ENCODE assay signal across 18 cellular contexts in the genomic region with DNA sequence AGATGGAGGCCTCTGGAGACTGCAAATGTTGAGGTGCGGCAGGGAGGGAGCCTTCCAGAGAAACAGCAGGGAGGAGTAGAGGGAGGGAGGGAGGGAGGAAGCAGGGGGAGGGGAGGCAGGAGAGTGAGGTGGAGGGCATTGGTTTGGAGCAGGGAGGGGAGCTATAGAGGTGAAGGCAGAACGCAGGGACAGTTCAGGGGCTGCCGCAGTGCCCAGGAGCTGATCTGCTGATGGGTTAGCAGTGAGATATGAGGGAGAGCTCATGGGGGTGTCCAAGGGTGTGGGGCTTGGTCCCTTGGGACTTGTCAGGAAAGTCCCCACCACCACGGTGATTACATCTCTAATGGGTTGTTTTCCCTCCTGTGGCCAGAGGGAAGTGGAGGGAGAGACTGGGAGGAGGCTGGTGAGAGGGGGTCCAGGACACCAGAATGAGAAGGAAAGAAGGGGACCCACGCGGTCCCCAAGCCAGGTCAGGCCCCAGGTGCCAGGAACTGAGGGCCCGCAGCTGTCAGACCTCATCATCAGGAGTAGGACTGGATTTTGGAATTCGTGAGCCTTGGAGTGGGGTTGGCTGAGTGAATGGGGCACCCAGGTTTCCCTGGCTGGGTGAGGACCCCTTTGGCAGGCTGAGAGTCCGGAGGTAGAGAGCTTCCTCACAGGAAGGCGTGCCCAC. TPM values are rescaled to one million over a fixed set of nuclear protein-coding genes. Genes with fewer than 3 reads are reported as not detected.
DNase-seq lines count a peak whose midpoint lies in the region; ATAC-seq and TF ChIP-seq lines count a peak whose summit lies in the region.
"Had no signal": no experiment of that assay in that cellular context is flagged by ENCODE, and none has a peak within 500 bp of the region (broad histone marks: within the 10 kb centered on the region; RNA-seq: fewer than 3 reads in every experiment).

No MANE protein-coding gene starts in this region.

- H4K91ac ChIP-seq in neuronal stem cell (ENCODE audit: low read depth, low read length, poor library complexity), result no peak overlapping the region

- POLR2A ChIA-PET in HEK293 (lab: Yijun Ruan, JAX), result no interaction called here

- no peaks in the 10 kb centered on the region for H3K79me1 ChIP-seq in neuronal stem cell (ENCODE audit: low read depth, low read length)

- no peak overlapping the region for H2BK15ac ChIP-seq in neuronal stem cell (ENCODE audit: low read length)

- no peak overlapping the region for H3K9ac ChIP-seq in BLaER1
- H3K9ac ChIP-seq in neuronal stem cell (ENCODE audit: low read depth, low read length, poor library complexity), result no peak overlapping the region

- H3K23ac ChIP-seq in neuronal stem cell (ENCODE audit: low read depth, low read length, poor library complexity), result no peak overlapping the region

- no peak overlapping the region for H2BK5ac ChIP-seq in neuronal stem cell (ENCODE audit: low read length)

- H3K9me3 ChIP-seq in BLaER1 (no peaks in the 10 kb centered on the region), HEK293 (ENCODE audit: control insufficient read depth, insufficient read depth, low read depth, low read length) (no peaks in the 10 kb centered on the region), neuronal stem cell (replicated peaks in 1 of 2; ENCODE audit: control insufficient read depth in 2 of 2, insufficient read depth in 1 of 2, low read depth in 1 of 2, low read length in 2 of 2) (no peaks in the 10 kb centered on the region)
- H3K9me3 ChIP-seq: right atrium auricular region, tibial artery had no signal

- peak overlapping the region; percentile 91 for H3K18ac ChIP-seq in neuronal stem cell (ENCODE audit: low read length)

- TF ChIP-seq CTCF in HEK293 (tag by site-specific recombination; IDR thresholded peaks at IDR 0.05), result no peak

- H3K27ac ChIP-seq in BLaER1 (no peak overlapping the region), HEK293 (ENCODE audit: extremely low read depth, low read depth, low read length) (no peak overlapping the region), neuronal stem cell (replicated peaks; ENCODE audit: low read length) (no peak overlapping the region)
- H3K27ac ChIP-seq: tibial artery had no signal

- peak overlapping the region; percentile 56 for H3K4me2 ChIP-seq in BLaER1
- H3K4me2 ChIP-seq in neuronal stem cell (ENCODE audit: insufficient read depth, low read length, poor library complexity, severe bottlenecking), result peak overlapping the region; percentile 12

- peaks cover 39% of the 10 kb centered on the region for H3K4me1 ChIP-seq in BLaER1
- no peaks in the 10 kb centered on the region for H3K4me1 ChIP-seq in HEK293 (ENCODE audit: control insufficient read depth, insufficient read depth, low read length)
- H3K4me1 ChIP-seq in neuronal stem cell (ENCODE audit: control insufficient read depth in 2 of 2, insufficient read depth in 1 of 2, low read depth in 1 of 2, low read length in 2 of 2), result peaks cover 39 to 41% of the 10 kb centered on the region in 2 donors
- H3K4me1 ChIP-seq: tibial artery had no signal

- no peak for ATAC-seq in HG02981 (IDR thresholded peaks at IDR 0.05; ENCODE audit: unreplicated experiment)
- no peak for ATAC-seq in GM21825 (IDR thresholded peaks at IDR 0.05; ENCODE audit: unreplicated experiment)
- ATAC-seq: left colon, Right ventricle myocardium inferior had no signal

- H2AK5ac ChIP-seq in neuronal stem cell (ENCODE audit: low read depth, low read length), result peak overlapping the region; percentile 77

- H3K36me3 ChIP-seq in BLaER1 (no peaks in the 10 kb centered on the region), HEK293 (ENCODE audit: control insufficient read depth in 2 of 2, insufficient read depth in 1 of 2, low read length in 2 of 2) (no peaks in the 10 kb centered on the region), neuronal stem cell (replicated peaks in 1 of 2; ENCODE audit: control insufficient read depth in 2 of 2, insufficient read depth in 2 of 2, low read length in 2 of 2) (peaks cover 0 to 2% of the 10 kb centered on the region in 2 donors)
- H3K36me3 ChIP-seq: right atrium auricular region, tibial artery had no signal

- DNase-seq in ecto neural progenitor cell (ENCODE audit: low spot score), result peak; percentile 51
- DNase-seq in neuronal stem cell (ENCODE audit: low spot score), result no peak
- DNase-seq in GF-D8 (lab: John Stamatoyannopoulos, UW), result no peak
- DNase-seq in ureter (ENCODE audit: low spot score), result no peak
- DNase-seq: activated CD4-positive, alpha-beta T cell treated with anti-CD3 and anti-CD28 coated beads, Interleukin-2, amount 50 U/mL, for 1 hour; activated T-cell treated with anti-CD3 and anti-CD28 coated beads, Interleukin-2, amount 50 U/mL, for 24 hours; left colon had no signal

- no peak overlapping the region for H2BK12ac ChIP-seq in neuronal stem cell (ENCODE audit: low read length)

- no peak overlapping the region for H3K4ac ChIP-seq in neuronal stem cell (ENCODE audit: low read length)

- no peaks in the 10 kb centered on the region for H4K20me1 ChIP-seq in BLaER1

- CTCF ChIA-PET in HEK293 (lab: Yijun Ruan, JAX), result interaction anchor here (0.6 kb wide), 2 partner anchors 155 to 244 kb away, joined by 3 read pairs; no protein-coding TSS in a partner anchor

- H3K4me3 ChIP-seq in BLaER1 (no peak overlapping the region), HEK293 (ENCODE audit: low read depth, low read length) (no peak overlapping the region), neuronal stem cell (ENCODE audit: low read length in 2 of 2) (no peak overlapping the region)
- H3K4me3 ChIP-seq: right atrium auricular region, tibial artery had no signal

- H2BK120ac ChIP-seq in neuronal stem cell (ENCODE audit: low read depth, low read length), result no peak overlapping the region

- no peak overlapping the region for H4K8ac ChIP-seq in neuronal stem cell (ENCODE audit: low read depth, low read length)

- H3K14ac ChIP-seq in neuronal stem cell (ENCODE audit: low read length), result no peak overlapping the region

- no CpG with 5 or more reads among the region's 10 CpGs for WGBS in neuronal stem cell (ENCODE audit: extremely low coverage in 2 of 2, insufficient read length in 2 of 2, insufficient replicate concordance in 1 of 2), 2 donors

- H3K27me3 ChIP-seq in BLaER1, result no peaks in the 10 kb centered on the region
- H3K27me3 ChIP-seq in neuronal stem cell (ENCODE audit: control insufficient read depth in 3 of 3, insufficient read depth in 3 of 3, low read depth in 1 of 3, low read length in 3 of 3), result peaks cover 0 to 24% (median 0%) of the 10 kb centered on the region in 3 experiments
- H3K27me3 ChIP-seq: right atrium auricular region had no signal

- peak overlapping the region; percentile 23 for H2AFZ ChIP-seq in neuronal stem cell (ENCODE audit: low read length)

TF ChIP-seq in HEK293, 187 proteins besides CTCF, POLR2A, EP300 and RAD21 (continues in another document):
- TF ChIP-seq ZNF596 (tag by site-specific recombination; IDR thresholded peaks at IDR 0.05) (no peak), ZNF341 (tag by site-specific recombination; IDR thresholded peaks at IDR 0.05; ENCODE audit: low read depth) (peak; percentile 70), ZNF837 (tag by site-specific recombination; IDR thresholded peaks at IDR 0.05) (no peak), GLIS1 (tag by site-specific recombination; IDR thresholded peaks at IDR 0.05) (peak; percentile 53; the same call in 1 of the 2 replicates), ZXDB (tag by site-specific recombination; IDR thresholded peaks at IDR 0.05) (no peak), ZNF776 (tag by site-specific recombination; IDR thresholded peaks at IDR 0.05; ENCODE audit: borderline replicate concordance) (no peak), KLF1 (tag by site-specific recombination; IDR thresholded peaks at IDR 0.05) (peak; percentile 75), SP2 (tag by site-specific recombination; IDR thresholded peaks at IDR 0.05) (no peak), ZNF658 (tag by site-specific recombination; IDR thresholded peaks at IDR 0.05) (no peak)
- TF ChIP-seq, protein P1, sequence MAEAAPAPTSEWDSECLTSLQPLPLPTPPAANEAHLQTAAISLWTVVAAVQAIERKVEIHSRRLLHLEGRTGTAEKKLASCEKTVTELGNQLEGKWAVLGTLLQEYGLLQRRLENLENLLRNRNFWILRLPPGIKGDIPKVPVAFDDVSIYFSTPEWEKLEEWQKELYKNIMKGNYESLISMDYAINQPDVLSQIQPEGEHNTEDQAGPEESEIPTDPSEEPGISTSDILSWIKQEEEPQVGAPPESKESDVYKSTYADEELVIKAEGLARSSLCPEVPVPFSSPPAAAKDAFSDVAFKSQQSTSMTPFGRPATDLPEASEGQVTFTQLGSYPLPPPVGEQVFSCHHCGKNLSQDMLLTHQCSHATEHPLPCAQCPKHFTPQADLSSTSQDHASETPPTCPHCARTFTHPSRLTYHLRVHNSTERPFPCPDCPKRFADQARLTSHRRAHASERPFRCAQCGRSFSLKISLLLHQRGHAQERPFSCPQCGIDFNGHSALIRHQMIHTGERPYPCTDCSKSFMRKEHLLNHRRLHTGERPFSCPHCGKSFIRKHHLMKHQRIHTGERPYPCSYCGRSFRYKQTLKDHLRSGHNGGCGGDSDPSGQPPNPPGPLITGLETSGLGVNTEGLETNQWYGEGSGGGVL (tag by site-specific recombination; IDR thresholded peaks at IDR 0.05), result peak; percentile 84

RNA-seq across cellular contexts. Expression of a gene that starts 11.2 kb away (rescaled TPM):
- 24.1 TPM for polyA plus RNA-seq in neuronal stem cell (2013, experiment 1 of 2)
- 21.4 TPM for polyA plus RNA-seq in neuronal stem cell (2013, experiment 2 of 2)
- total RNA-seq in ureter, result 1.5 TPM
- total RNA-seq: chondrocyte, H4, myocyte had no signal
- polyA plus RNA-seq: IgD-negative memory B cell had no signal
